ENCODE assay signal across 1 cellular context in the genomic region with DNA sequence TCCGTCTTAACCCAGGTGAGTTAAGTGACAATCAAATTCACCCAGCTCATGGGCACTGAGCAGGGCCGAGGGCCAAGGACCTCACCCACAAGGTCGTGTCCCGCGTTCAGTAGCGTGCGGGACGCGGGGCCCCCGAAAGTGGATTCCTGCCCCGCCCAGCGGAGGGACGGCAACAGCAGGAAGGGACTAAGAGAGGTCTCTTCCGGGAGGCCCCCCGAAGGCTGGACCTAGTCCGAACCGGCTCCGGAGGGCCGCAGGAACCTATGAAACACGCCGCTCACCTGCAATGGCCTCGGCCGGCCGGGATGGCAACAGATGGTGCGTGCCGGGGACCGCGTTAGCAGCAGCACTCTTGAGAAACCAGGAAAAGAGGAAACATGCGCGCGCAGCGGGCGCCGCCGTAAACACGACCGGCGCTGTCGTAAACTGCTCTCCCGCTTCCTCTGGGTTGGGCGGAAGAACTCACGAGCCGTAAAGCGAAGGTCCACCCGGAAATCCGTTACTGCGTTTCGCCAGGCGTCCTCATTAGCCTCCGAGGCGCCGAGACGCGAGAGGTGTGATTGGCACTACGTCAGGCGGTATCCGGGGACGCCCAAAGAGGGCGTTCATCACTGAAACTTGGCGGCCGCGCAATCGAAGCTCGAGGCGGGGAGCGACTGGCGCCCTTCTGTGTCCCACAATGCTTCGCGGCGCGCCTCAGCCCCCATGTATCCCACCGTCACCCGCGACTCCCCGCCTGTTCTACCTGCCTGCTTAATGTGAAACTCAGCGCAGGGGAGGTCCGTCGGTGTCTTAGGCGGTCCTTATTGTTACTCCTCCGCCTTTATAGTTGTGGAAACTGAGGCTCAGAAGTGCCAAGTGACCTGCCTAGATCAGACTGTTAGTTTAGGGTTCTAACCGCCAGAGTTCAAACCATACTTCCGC.
TF ChIP-seq lines count a peak whose summit lies in the region.

Gene EIF3D (minus strand): TSS at position 372 of the 924 bp plus-strand sequence. CDS start 3,045 bp downstream, outside the sequence.

TF ChIP-seq in K562, 482 proteins besides CTCF, POLR2A, EP300 and RAD21 (continued from another document and continues in another):
- TF ChIP-seq ZNF318 (IDR thresholded peaks at IDR 0.05; ENCODE audit: borderline replicate concordance in 1 of 2, low read depth in 1 of 2) (no peak), ZNF41 (CRISPR knock-in tag; conservative IDR thresholded peaks at IDR 0.05) (no peak), ZC3H11A (IDR thresholded peaks at IDR 0.05; ENCODE audit: low read depth, low read length) (no peak), NCOR1 (IDR thresholded peaks at IDR 0.05) (peak; percentile 50; the same call in 1 of the 2 replicates), AFF1 (IDR thresholded peaks at IDR 0.05; ENCODE audit: low read depth in 1 of 2, partially characterized antibody in 2 of 2) (peak in 1 of 2 experiments; percentile 95), PHF21A (IDR thresholded peaks at IDR 0.05; ENCODE audit: borderline replicate concordance, low read depth) (no peak), EWSR1 (IDR thresholded peaks at IDR 0.05; ENCODE audit: borderline replicate concordance, low read depth, partially characterized antibody) (no peak), CEBPB (tag; IDR thresholded peaks at IDR 0.05) (peak; percentile 71; the same call in 1 of the 2 replicates), CHD1 (IDR thresholded peaks at IDR 0.05; ENCODE audit: low read length) (peak; percentile 49), GTF2A2 (tag; IDR thresholded peaks at IDR 0.05) (no peak), POLR3G (IDR thresholded peaks at IDR 0.05; ENCODE audit: extremely low read depth, insufficient read length, insufficient replicate concordance) (no peak), ZNF384 (IDR thresholded peaks at IDR 0.05; ENCODE audit: low read depth, low read length) (0 out of 2 replicates have a peak, but pooled peaks have one; percentile 9), ZNF280A (IDR thresholded peaks at IDR 0.05; ENCODE audit: low read depth, partially characterized antibody) (no peak), ZNF197 (CRISPR knock-in tag; IDR thresholded peaks at IDR 0.05; ENCODE audit: low read depth) (0 out of 2 replicates have a peak, but pooled peaks have one; percentile 70), GTF2B (IDR thresholded peaks at IDR 0.05; ENCODE audit: extremely low read depth, insufficient read length) (no peak), ZKSCAN8 (CRISPR knock-in tag; IDR thresholded peaks at IDR 0.05) (no peak), NKRF (IDR thresholded peaks at IDR 0.05; ENCODE audit: borderline replicate concordance) (peak; percentile 88; the same call in 1 of the 2 replicates), KLF13 (tag; IDR thresholded peaks at IDR 0.05; ENCODE audit: borderline replicate concordance, low read depth) (peak; percentile 13; the same call in 1 of the 2 replicates), L3MBTL2 (IDR thresholded peaks at IDR 0.05) (peak; percentile 83), ZBTB7A (IDR thresholded peaks at IDR 0.05; ENCODE audit: borderline replicate concordance, control insufficient read depth, low read depth, low read length) (peak; percentile 73; the same call in 1 of the 2 replicates), PHF8 (IDR thresholded peaks at IDR 0.05; ENCODE audit: borderline replicate concordance, low read length) (peak; percentile 97), MEF2D (tag; conservative IDR thresholded peaks at IDR 0.05; ENCODE audit: low read depth) (no peak), HLTF (IDR thresholded peaks at IDR 0.05) (0 out of 2 replicates have a peak, but pooled peaks have one; percentile 20), ZBTB43 (CRISPR knock-in tag; IDR thresholded peaks at IDR 0.05) (no peak), ZNF174 (CRISPR knock-in tag; IDR thresholded peaks at IDR 0.05) (no peak)
- TF ChIP-seq, protein P1, sequence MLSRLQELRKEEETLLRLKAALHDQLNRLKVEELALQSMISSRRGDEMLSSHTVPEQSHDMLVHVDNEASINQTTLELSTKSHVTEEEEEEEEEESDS (CRISPR knock-in tag; IDR thresholded peaks at IDR 0.05) = no peak
- TF ChIP-seq, protein P2, sequence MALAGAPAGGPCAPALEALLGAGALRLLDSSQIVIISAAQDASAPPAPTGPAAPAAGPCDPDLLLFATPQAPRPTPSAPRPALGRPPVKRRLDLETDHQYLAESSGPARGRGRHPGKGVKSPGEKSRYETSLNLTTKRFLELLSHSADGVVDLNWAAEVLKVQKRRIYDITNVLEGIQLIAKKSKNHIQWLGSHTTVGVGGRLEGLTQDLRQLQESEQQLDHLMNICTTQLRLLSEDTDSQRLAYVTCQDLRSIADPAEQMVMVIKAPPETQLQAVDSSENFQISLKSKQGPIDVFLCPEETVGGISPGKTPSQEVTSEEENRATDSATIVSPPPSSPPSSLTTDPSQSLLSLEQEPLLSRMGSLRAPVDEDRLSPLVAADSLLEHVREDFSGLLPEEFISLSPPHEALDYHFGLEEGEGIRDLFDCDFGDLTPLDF (CRISPR knock-in tag; IDR thresholded peaks at IDR 0.05) = 0 out of 2 replicates have a peak, but pooled peaks have one; percentile 59
- TF ChIP-seq, protein P3, sequence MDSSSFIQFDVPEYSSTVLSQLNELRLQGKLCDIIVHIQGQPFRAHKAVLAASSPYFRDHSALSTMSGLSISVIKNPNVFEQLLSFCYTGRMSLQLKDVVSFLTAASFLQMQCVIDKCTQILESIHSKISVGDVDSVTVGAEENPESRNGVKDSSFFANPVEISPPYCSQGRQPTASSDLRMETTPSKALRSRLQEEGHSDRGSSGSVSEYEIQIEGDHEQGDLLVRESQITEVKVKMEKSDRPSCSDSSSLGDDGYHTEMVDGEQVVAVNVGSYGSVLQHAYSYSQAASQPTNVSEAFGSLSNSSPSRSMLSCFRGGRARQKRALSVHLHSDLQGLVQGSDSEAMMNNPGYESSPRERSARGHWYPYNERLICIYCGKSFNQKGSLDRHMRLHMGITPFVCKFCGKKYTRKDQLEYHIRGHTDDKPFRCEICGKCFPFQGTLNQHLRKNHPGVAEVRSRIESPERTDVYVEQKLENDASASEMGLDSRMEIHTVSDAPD (CRISPR knock-in tag; IDR thresholded peaks at IDR 0.05) = no peak
